9 cellular contexts compared by ENCODE assay signal in the genomic region with DNA sequence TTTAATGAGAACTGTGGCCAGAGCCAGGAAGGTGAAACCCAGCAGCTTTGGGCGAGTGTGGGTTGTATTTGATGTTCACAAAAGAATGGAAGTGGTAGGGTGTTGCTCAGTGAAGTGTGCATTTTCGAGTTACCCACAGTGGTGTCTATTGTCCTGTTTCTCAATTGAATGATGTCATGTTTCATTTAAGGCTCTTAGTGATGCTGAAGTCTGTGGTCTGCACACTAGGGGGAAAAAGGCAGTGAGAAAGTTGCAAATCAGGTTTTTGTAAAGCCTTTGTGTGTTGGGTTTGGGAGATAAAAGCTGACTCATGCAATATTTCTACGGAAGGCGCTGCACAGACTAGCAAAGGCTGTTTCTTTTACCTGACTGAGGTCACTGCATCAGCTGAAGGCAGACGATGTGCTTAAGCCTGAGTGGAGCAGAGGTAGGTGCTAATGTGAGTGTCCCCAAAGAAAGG.
A peak's percentile ranks its signal among the peaks of the same experiment; 100 is the strongest.
DNase-seq lines count a peak whose midpoint lies in the region; ATAC-seq and TF ChIP-seq lines count a peak whose summit lies in the region.
"Had no signal": no experiment of that assay in that cellular context is flagged by ENCODE, and none has a peak within 500 bp of the region (broad histone marks: within the 10 kb centered on the region; RNA-seq: fewer than 3 reads in every experiment).

No MANE protein-coding gene starts in this region.

- TF ChIP-seq CTCF in AG10803 (conservative IDR thresholded peaks at IDR 0.05; ENCODE audit: low read length) (no peak; the same call in 1 of the 2 replicates), epithelial cell of esophagus (IDR thresholded peaks at IDR 0.05; ENCODE audit: insufficient read depth, low read depth, low read length, missing control alignments) (peak; percentile 10)

- H3K9me3 Mint-ChIP-seq in stimulated activated effector memory CD8-positive, alpha-beta T cell treated with anti-CD3 and anti-CD28 coated beads, Interleukin-12 subunit alpha, Interleukin-12 subunit beta, amount 100 ng/mL, for 72 hours = no peaks in the 10 kb centered on the region
- H3K9me3 Mint-ChIP-seq: dendritic cell treated with granulocyte-macrophage colony-stimulating factor and Interleukin-4, amounts not matched to agents 40 ng/mL and 50 ng/mL, for 4 days had no signal

- no peaks in the 10 kb centered on the region for H3K36me3 Mint-ChIP-seq in stimulated activated effector memory CD8-positive, alpha-beta T cell treated with anti-CD3 and anti-CD28 coated beads, Interleukin-12 subunit alpha, Interleukin-12 subunit beta, amount 100 ng/mL, for 72 hours

- peak; percentile 97 for ATAC-seq in GM18870 (IDR thresholded peaks at IDR 0.05; ENCODE audit: unreplicated experiment)
- peak; percentile 100 for ATAC-seq in HG02981 (IDR thresholded peaks at IDR 0.05; ENCODE audit: unreplicated experiment)
- peak; percentile 93 for ATAC-seq in stimulated activated effector memory CD8-positive, alpha-beta T cell treated with anti-CD3 and anti-CD28 coated beads, Interleukin-12 subunit alpha, Interleukin-12 subunit beta, amount 100 ng/mL, for 72 hours

- no peak overlapping the region for H3K4me3 Mint-ChIP-seq in stimulated activated effector memory CD8-positive, alpha-beta T cell treated with anti-CD3 and anti-CD28 coated beads, Interleukin-12 subunit alpha, Interleukin-12 subunit beta, amount 100 ng/mL, for 72 hours
- H3K4me3 Mint-ChIP-seq: dendritic cell treated with granulocyte-macrophage colony-stimulating factor and Interleukin-4, amounts not matched to agents 40 ng/mL and 50 ng/mL, for 4 days had no signal

- DNase-seq in AG10803 (ENCODE audit: low read depth) = peak; percentile 16
- DNase-seq in NCI-H2227 (lab: John Stamatoyannopoulos, UW; ENCODE audit: unreplicated experiment) = peak; percentile 28
- peak; percentile 88 for DNase-seq in epithelial cell of esophagus (ENCODE audit: low read depth)
- no peak for DNase-seq in stimulated activated effector memory CD8-positive, alpha-beta T cell treated with anti-CD3 and anti-CD28 coated beads, Interleukin-12 subunit alpha, Interleukin-12 subunit beta, amount 100 ng/mL, for 72 hours (ENCODE audit: low spot score in 2 of 2)
- no peak for DNase-seq in NCI-H2081 treated with DMSO at 0.1 percent for 48 hours (lab: John Stamatoyannopoulos, UW)
- no peak for DNase-seq in T1000 (lab: John Stamatoyannopoulos, UW)

- no peak overlapping the region for H3K27ac Mint-ChIP-seq in stimulated activated effector memory CD8-positive, alpha-beta T cell treated with anti-CD3 and anti-CD28 coated beads, Interleukin-12 subunit alpha, Interleukin-12 subunit beta, amount 100 ng/mL, for 72 hours
- H3K27ac Mint-ChIP-seq: dendritic cell treated with granulocyte-macrophage colony-stimulating factor and Interleukin-4, amounts not matched to agents 40 ng/mL and 50 ng/mL, for 4 days had no signal

- H3K4me1 Mint-ChIP-seq in stimulated activated effector memory CD8-positive, alpha-beta T cell treated with anti-CD3 and anti-CD28 coated beads, Interleukin-12 subunit alpha, Interleukin-12 subunit beta, amount 100 ng/mL, for 72 hours = peaks cover 19% of the 10 kb centered on the region

- H3K4me3 ChIP-seq in AG10803 (ENCODE audit: low read length) (no peak overlapping the region), epithelial cell of esophagus (ENCODE audit: low read length) (no peak overlapping the region)

Comparison
In these comparisons a context has a peak if more than half of its experiments do, and no peak if none do; other contexts are left out.
1. DNase-seq: peak in AG10803 (single experiment), NCI-H2227 (single experiment) and epithelial cell of esophagus (single experiment); none in stimulated activated effector memory CD8-positive, alpha-beta T cell treated with anti-CD3 and anti-CD28 coated beads, Interleukin-12 subunit alpha, Interleukin-12 subunit beta, amount 100 ng/mL, for 72 hours (0 of 2), NCI-H2081 treated with DMSO at 0.1 percent for 48 hours (single experiment) and T1000 (single experiment).
2. Peak in every context shown above with its lines, with median percentiles within 50 percentile points of each other: ATAC-seq.